In genomic region chr3:27657871-27658270, GRCh38 we compare ENCODE assay signal across 18 cellular contexts.
"Had no signal": no experiment of that assay in that cellular context is flagged by ENCODE, and none has a peak within 500 bp of the region (broad histone marks: within the 10 kb centered on the region; RNA-seq: fewer than 3 reads in every experiment).

No MANE protein-coding gene starts in this region.

- DNase-seq: activated CD4-positive, alpha-beta T cell treated with anti-CD3 and anti-CD28 coated beads for 4 hours; activated CD4-positive, alpha-beta T cell treated with anti-CD3 and anti-CD28 coated beads, Interleukin-2, amount 50 U/mL, for 48 hours; activated CD4-positive, CD25-positive, alpha-beta regulatory T cell; activated CD8-positive, alpha-beta memory T cell treated with anti-CD3 and anti-CD28 coated beads, Interleukin-2, amount 50 U/mL, for 48 hours; activated naive CD4-positive, alpha-beta T cell treated with Interleukin-2 at 50 U/mL for 16 hours; activated naive CD8-positive, alpha-beta T cell treated with anti-CD3 and anti-CD28 coated beads for 36 hours; activated T-cell treated with anti-CD3 and anti-CD28 coated beads, Interleukin-2, amount 50 U/mL, for 4 hours; amniotic stem cell; erythroblast; glutamatergic neuron; hippocampal formation; pancreas; right cardiac atrium; stimulated activated CD4-positive, alpha-beta T cell treated with anti-CD3 and anti-CD28 coated beads, Interleukin-12 subunit alpha, Interleukin-12 subunit beta, amount 100 ng/mL, for 4 hours; stimulated activated CD4-positive, alpha-beta T cell treated with anti-CD3 and anti-CD28 coated beads, Interleukin-4, amount 100 ng/mL, for 4 hours; stimulated activated naive CD8-positive, alpha-beta T cell treated with anti-CD3 and anti-CD28 coated beads, Interleukin-15, Interleukin-2, amounts not matched to agents 100 U/mL and 50 U/mL, for 24 hours; T-helper 17 cell had no signal

- H3K27ac ChIP-seq: pancreas had no signal

- H3K36me3 ChIP-seq: pancreas had no signal

- H3K4me1 ChIP-seq: pancreas had no signal

- ATAC-seq: activated T-cell treated with anti-CD3 and anti-CD28 coated beads, Interleukin-2, amount 50 U/mL, for 4 hours; natural killer cell treated with Interleukin-12 subunit alpha and Interleukin-12 subunit beta and Interleukin-15 and Interleukin-18, amount 100 ng/mL, for 72 hours; pancreas; right cardiac atrium; stimulated activated naive CD8-positive, alpha-beta T cell treated with anti-CD3 and anti-CD28 coated beads, Interleukin-15, Interleukin-2, amounts not matched to agents 100 U/mL and 50 U/mL, for 24 hours; T-helper 17 cell had no signal

- H3K9me3 ChIP-seq: pancreas had no signal

- H3K4me3 ChIP-seq: pancreas had no signal

- H3K27me3 ChIP-seq: pancreas had no signal
